8 cellular contexts compared by ENCODE assay signal in genomic region chr12:1661553-1662335, GRCh38. TPM values are rescaled to one million over a fixed set of nuclear protein-coding genes. Genes with fewer than 3 reads are reported as not detected.
A peak's percentile ranks its signal among the peaks of the same experiment; 100 is the strongest.
DNase-seq lines count a peak whose midpoint lies in the region; ATAC-seq, FAIRE-seq and TF ChIP-seq lines count a peak whose summit lies in the region.

No MANE protein-coding gene starts in this region.

- H3K4me1 ChIP-seq in GM23338 (ENCODE audit: insufficient read depth) (peaks cover 7% of the 10 kb centered on the region; the same call in 1 of the 2 replicates), pancreas (peaks cover 12 to 33% (median 22%) of the 10 kb centered on the region in 3 donors), thymus (ENCODE audit: control insufficient read depth, insufficient read depth, low read length) (no peaks in the 10 kb centered on the region)

- H3K27me3 Mint-ChIP-seq in GM23338 (ENCODE audit: insufficient read depth, low read depth, poor library complexity) = peaks cover 35% of the 10 kb centered on the region
- H3K27me3 Mint-ChIP-seq in activated naive CD8-positive, alpha-beta T cell treated with anti-CD3 and anti-CD28 coated beads for 36 hours = no peaks in the 10 kb centered on the region

- intact Hi-C loops in Right ventricle myocardium superior (cut with DNase I) = no loop called here
- intact Hi-C loops in pancreas (cut with DNase I) = no loop called here

- H4K20me1 ChIP-seq in GM23338 (replicated peaks; ENCODE audit: insufficient read depth) = no peaks in the 10 kb centered on the region; the same call in 1 of the 2 replicates

- peak; percentile 53 for ATAC-seq in GM23338
- peak; percentile 86 for ATAC-seq in Right ventricle myocardium superior (ENCODE audit: poor library complexity)
- peak; percentile 80 to 89 (median 84) for ATAC-seq in pancreas

- TF ChIP-seq CTCF in GM23338 (conservative IDR thresholded peaks at IDR 0.05; ENCODE audit: low read depth in 2 of 2) (no peak), NB4 (IDR thresholded peaks at IDR 0.05; ENCODE audit: low read depth, low read length) (no peak), pancreas (IDR thresholded peaks at IDR 0.05) (no peak)

- no peak overlapping the region for H2AFZ ChIP-seq in GM23338

- 17 to 25% methylated on average over 38 to 58 of the region's 69 CpGs for WGBS in pancreas, 2 donors
- WGBS in thymus = 2% methylated on average over 69 of the region's 69 CpGs

- peaks cover 11% of the 10 kb centered on the region for H3K4me1 Mint-ChIP-seq in GM23338
- H3K4me1 Mint-ChIP-seq in activated naive CD8-positive, alpha-beta T cell treated with anti-CD3 and anti-CD28 coated beads for 36 hours = peaks cover 22% of the 10 kb centered on the region

- H3K36me3 Mint-ChIP-seq in GM23338 (ENCODE audit: low read depth) = no peaks in the 10 kb centered on the region
- H3K36me3 Mint-ChIP-seq in activated naive CD8-positive, alpha-beta T cell treated with anti-CD3 and anti-CD28 coated beads for 36 hours = peaks cover 2% of the 10 kb centered on the region

- peak overlapping the region; percentile 86 for H3K4me2 ChIP-seq in GM23338

- peak overlapping the region; percentile 76 for H3K4me3 Mint-ChIP-seq in GM23338
- H3K4me3 Mint-ChIP-seq in activated naive CD8-positive, alpha-beta T cell treated with anti-CD3 and anti-CD28 coated beads for 36 hours = peak overlapping the region; percentile 80

- peaks cover 8% of the 10 kb centered on the region; the same call in 2 of the 3 replicates for H3K9me3 Mint-ChIP-seq in GM23338
- peaks cover 5% of the 10 kb centered on the region for H3K9me3 Mint-ChIP-seq in activated naive CD8-positive, alpha-beta T cell treated with anti-CD3 and anti-CD28 coated beads for 36 hours

- no peak for FAIRE-seq in pancreas (lab: Jason Lieb, UNC)

- TF ChIP-seq POLR2A in NB4 (IDR thresholded peaks at IDR 0.05; ENCODE audit: extremely low read depth, insufficient read length) = peak; percentile 53

- H3K9me2 ChIP-seq in GM23338 (ENCODE audit: insufficient read depth) = no peaks in the 10 kb centered on the region

- peak overlapping the region; percentile 71 for H3K4me3 ChIP-seq in GM23338
- no peak overlapping the region for H3K4me3 ChIP-seq in NB4 (ENCODE audit: low read depth, low read length)
- H3K4me3 ChIP-seq in pancreas = peak overlapping the region in 3 of 4 donors; percentile 11 to 40 (median 11)
- peak overlapping the region; percentile 43 for H3K4me3 ChIP-seq in thymus (ENCODE audit: low read length)

- no peak overlapping the region for H3K27ac Mint-ChIP-seq in GM23338
- H3K27ac Mint-ChIP-seq in activated naive CD8-positive, alpha-beta T cell treated with anti-CD3 and anti-CD28 coated beads for 36 hours = peak overlapping the region; percentile 80

- H3K36me3 ChIP-seq in GM23338 (ENCODE audit: insufficient read depth) (no peaks in the 10 kb centered on the region), pancreas (no peaks in the 10 kb centered on the region), thymus (ENCODE audit: control insufficient read depth, insufficient read depth) (no peaks in the 10 kb centered on the region)

- H3K27me3 ChIP-seq in GM23338 (ENCODE audit: insufficient read depth) = peaks cover 41% of the 10 kb centered on the region
- no peaks in the 10 kb centered on the region for H3K27me3 ChIP-seq in pancreas
- no peaks in the 10 kb centered on the region for H3K27me3 ChIP-seq in thymus (ENCODE audit: control insufficient read depth, insufficient read depth)

- H3K9me3 ChIP-seq in pancreas (no peaks in the 10 kb centered on the region), thymus (ENCODE audit: control insufficient read depth) (no peaks in the 10 kb centered on the region)

- peaks cover 10% of the 10 kb centered on the region for H3F3A ChIP-seq in GM23338 (replicated peaks; ENCODE audit: low read depth)

- DNase-seq in DMS153 treated with DMSO at 0.1 percent for 48 hours (lab: John Stamatoyannopoulos, UW; ENCODE audit: unreplicated experiment) (peak; percentile 77), GM23338 (ENCODE audit: low spot score) (peak; percentile 68), NB4 (ENCODE audit: low read depth) (peak; percentile 95), SKM-1 treated with dmso at 0.1 percent for 144 hours (lab: John Stamatoyannopoulos, UW; ENCODE audit: unreplicated experiment) (peak; percentile 87), Right ventricle myocardium superior (peak; percentile 95), pancreas (peak; percentile 93 to 97 (median 96))
- peak; percentile 90 for DNase-seq in activated naive CD8-positive, alpha-beta T cell treated with anti-CD3 and anti-CD28 coated beads for 36 hours

- H3K79me2 ChIP-seq in GM23338 (replicated peaks; ENCODE audit: insufficient read depth) = no peaks in the 10 kb centered on the region

- no peak overlapping the region for H3K27ac ChIP-seq in GM23338 (ENCODE audit: low read depth)
- H3K27ac ChIP-seq in pancreas = peak overlapping the region; percentile 87 to 96 (median 94)
- peak overlapping the region; percentile 74 for H3K27ac ChIP-seq in thymus (ENCODE audit: low read depth)

TF ChIP-seq in GM23338, 12 proteins besides CTCF, POLR2A, EP300 and RAD21:
- TF ChIP-seq CREB1 (CRISPR knock-in tag; IDR thresholded peaks at IDR 0.05; ENCODE audit: low read depth) = no peak
- TF ChIP-seq EZH2phosphoT487 (IDR thresholded peaks at IDR 0.05; ENCODE audit: unreplicated experiment) = no peak
- TF ChIP-seq POLR2AphosphoS5 (IDR thresholded peaks at IDR 0.05; ENCODE audit: low read depth) = peak; percentile 3; the same call in 1 of the 2 replicates
- TF ChIP-seq EZH2 (IDR thresholded peaks at IDR 0.05; ENCODE audit: low read depth, unreplicated experiment) = peak; percentile 20

RNA-seq across cellular contexts. Expression of gene ADIPOR2, which starts 29.1 kb away (rescaled TPM):
- 36.2 and 36.3 TPM in 2 replicates for total RNA-seq in GM23338 (2014; rRNA removed; shearing (Covaris generic))
- polyA plus RNA-seq in GM23338 (2016; fragmentation: Nextera tagmentation; extraction: Ambion mirVana) = 11.4 and 11.7 TPM in 2 replicates
- 10 to 100 TPM; 59.8 to 62.9 TPM for total RNA-seq in activated naive CD8-positive, alpha-beta T cell treated with anti-CD3 and anti-CD28 coated beads for 36 hours
- 30.8 TPM for total RNA-seq in Right ventricle myocardium superior
- 10 to 100 TPM; 19.2 to 27.5 (median 24.6) TPM for total RNA-seq in pancreas
- polyA plus RNA-seq in pancreas = 10 to 100 TPM; 10.4 to 21.6 TPM
- 25.6 TPM for polyA plus RNA-seq in thymus

RNA-seq across cellular contexts. Expression of gene WNT5B, which starts 32.7 kb away (rescaled TPM):
- total RNA-seq in GM23338 (2014; rRNA removed; shearing (Covaris generic)) = 1.0 and 2.7 TPM in 2 replicates
- 0.87 and 1.4 TPM in 2 replicates for polyA plus RNA-seq in GM23338 (2016; fragmentation: Nextera tagmentation; extraction: Ambion mirVana)
- under 1 TPM; 0.08 to 0.19 TPM for total RNA-seq in activated naive CD8-positive, alpha-beta T cell treated with anti-CD3 and anti-CD28 coated beads for 36 hours
- 3.2 TPM for total RNA-seq in Right ventricle myocardium superior
- total RNA-seq in pancreas = 1 to 10 TPM in 2 of 6 donors, under 1 TPM in 4; 0.72 to 2.8 (median 0.92) TPM
- under 1 TPM; 0.72 to 0.85 TPM for polyA plus RNA-seq in pancreas
- polyA plus RNA-seq in thymus = 4.1 TPM
